15 cellular contexts compared by ENCODE assay signal in the genomic region with DNA sequence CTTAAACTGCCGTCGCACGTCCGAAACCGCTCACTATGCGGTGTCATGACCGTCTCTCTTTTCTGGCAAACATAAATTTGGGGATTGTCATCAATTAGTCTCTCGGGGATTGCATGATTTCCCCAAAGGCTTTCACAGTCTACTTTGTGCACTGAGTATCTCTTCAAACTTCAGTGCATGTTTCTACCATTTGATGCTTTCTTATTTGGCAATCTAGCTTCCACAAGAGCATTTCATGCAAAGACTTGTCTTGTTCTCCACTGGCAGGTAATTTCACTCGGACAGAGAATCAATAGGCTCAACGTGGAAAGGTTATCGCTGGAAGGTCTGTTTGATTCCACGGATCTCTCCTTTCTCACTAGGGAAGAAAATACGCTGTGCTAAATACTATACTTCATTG. TPM values are rescaled to one million over a fixed set of nuclear protein-coding genes. Genes with fewer than 3 reads are reported as not detected.
"Had no signal": no experiment of that assay in that cellular context is flagged by ENCODE, and none has a peak within 500 bp of the region (broad histone marks: within the 10 kb centered on the region; RNA-seq: fewer than 3 reads in every experiment).

No MANE protein-coding gene starts in this region.

RNA-seq across cellular contexts. Expression of a gene that starts 0.8 kb away (rescaled TPM):
- total RNA-seq: stomach, subcutaneous adipose tissue, suprapubic skin, temporal lobe, testis, thoracic aorta, thyroid gland, tibial nerve, transverse colon, upper lobe of left lung, upper lobe of right lung, ureter, urinary bladder, uterus, vagina had no signal

RNA-seq across cellular contexts. Expression of a gene that starts 5.5 kb away (rescaled TPM):
- total RNA-seq: stomach, subcutaneous adipose tissue, suprapubic skin, temporal lobe, testis, thoracic aorta, thyroid gland, tibial nerve, transverse colon, upper lobe of left lung, upper lobe of right lung, ureter, urinary bladder, uterus, vagina had no signal

RNA-seq across cellular contexts. Expression of a gene that starts 10.3 kb away (rescaled TPM):
- total RNA-seq: stomach, subcutaneous adipose tissue, suprapubic skin, temporal lobe, testis, thoracic aorta, thyroid gland, tibial nerve, transverse colon, upper lobe of left lung, upper lobe of right lung, ureter, urinary bladder, uterus, vagina had no signal

RNA-seq across cellular contexts. Expression of a gene that starts 15.0 kb away (rescaled TPM):
- total RNA-seq: stomach, subcutaneous adipose tissue, suprapubic skin, temporal lobe, testis, thoracic aorta, thyroid gland, tibial nerve, transverse colon, upper lobe of left lung, upper lobe of right lung, ureter, urinary bladder, uterus, vagina had no signal

RNA-seq across cellular contexts. Expression of a gene that starts 19.8 kb away (rescaled TPM):
- total RNA-seq: stomach, subcutaneous adipose tissue, suprapubic skin, temporal lobe, testis, thoracic aorta, thyroid gland, tibial nerve, transverse colon, upper lobe of left lung, upper lobe of right lung, ureter, urinary bladder, uterus, vagina had no signal
